ENCODE assay signal across 28 cellular contexts in genomic region chr4:47110670-47111069, GRCh38.
"Had no signal": no experiment of that assay in that cellular context is flagged by ENCODE, and none has a peak within 500 bp of the region (broad histone marks: within the 10 kb centered on the region; RNA-seq: fewer than 3 reads in every experiment).

No MANE protein-coding gene starts in this region.

- H3K9me3 ChIP-seq: stomach, suprapubic skin, testis, thoracic aorta, thyroid gland, tibial artery, tibial nerve, transverse colon, upper lobe of left lung, upper lobe of right lung, uterus, vagina had no signal

- H3K27me3 Mint-ChIP-seq: stimulated activated memory B cell treated with anti-CD40 and anti-IgM and Interleukin-4, amounts not matched to agents 10 μg/mL and 1 μg/mL and 100 μg/mL, for 72 hours; type B pancreatic cell had no signal

- H3K4me3 Mint-ChIP-seq: stimulated activated effector memory CD8-positive, alpha-beta T cell treated with anti-CD3 and anti-CD28 coated beads, Interleukin-12 subunit alpha, Interleukin-12 subunit beta, amount 100 ng/mL, for 72 hours; stimulated activated memory B cell treated with anti-CD40 and anti-IgM and Interleukin-4, amounts not matched to agents 10 μg/mL and 1 μg/mL and 100 μg/mL, for 72 hours; stimulated activated naive B cell treated with anti-CD40 and anti-IgM and Interleukin-4, amounts not matched to agents 10 μg/mL and 1 μg/mL and 100 μg/mL, for 72 hours; stimulated activated naive CD8-positive, alpha-beta T cell treated with anti-CD3 and anti-CD28 coated beads, Interleukin-15, amount 100 ng/mL, for 72 hours; stimulated activated naive CD8-positive, alpha-beta T cell treated with anti-CD3 and anti-CD28 coated beads, Interleukin-15, Interleukin-2, amounts not matched to agents 100 ng/mL and 50 ng/mL, for 24 hours; type B pancreatic cell had no signal

- H3K4me1 Mint-ChIP-seq: stimulated activated effector memory CD8-positive, alpha-beta T cell treated with anti-CD3 and anti-CD28 coated beads, Interleukin-12 subunit alpha, Interleukin-12 subunit beta, amount 100 ng/mL, for 72 hours; stimulated activated memory B cell treated with anti-CD40 and anti-IgM and Interleukin-4, amounts not matched to agents 10 μg/mL and 1 μg/mL and 100 μg/mL, for 72 hours; stimulated activated naive B cell treated with anti-CD40 and anti-IgM and Interleukin-4, amounts not matched to agents 10 μg/mL and 1 μg/mL and 100 μg/mL, for 72 hours; stimulated activated naive CD8-positive, alpha-beta T cell treated with anti-CD3 and anti-CD28 coated beads, Interleukin-15, amount 100 ng/mL, for 72 hours had no signal

- ATAC-seq: stimulated activated effector memory CD8-positive, alpha-beta T cell treated with anti-CD3 and anti-CD28 coated beads, Interleukin-12 subunit alpha, Interleukin-12 subunit beta, amount 100 ng/mL, for 72 hours; stimulated activated memory B cell treated with anti-CD40 and anti-IgM and Interleukin-4, amounts not matched to agents 10 μg/mL and 1 μg/mL and 100 μg/mL, for 72 hours; stimulated activated naive B cell treated with anti-CD40 and anti-IgM and Interleukin-4, amounts not matched to agents 10 μg/mL and 1 μg/mL and 100 μg/mL, for 72 hours; stimulated activated naive CD8-positive, alpha-beta T cell treated with anti-CD3 and anti-CD28 coated beads, Interleukin-15, amount 100 ng/mL, for 72 hours; stimulated activated naive CD8-positive, alpha-beta T cell treated with anti-CD3 and anti-CD28 coated beads, Interleukin-15, Interleukin-2, amounts not matched to agents 100 U/mL and 50 U/mL, for 24 hours; upper lobe of right lung had no signal

- H3K4me3 ChIP-seq: stomach, suprapubic skin, testis, thoracic aorta, thyroid gland, tibial artery, tibial nerve, transverse colon, upper lobe of left lung, upper lobe of right lung, uterus, vagina had no signal

- H3K4me1 ChIP-seq: stomach, suprapubic skin, testis, thyroid gland, tibial artery, tibial nerve, transverse colon, upper lobe of left lung, upper lobe of right lung, uterus, vagina had no signal

- H3K36me3 ChIP-seq: stomach, suprapubic skin, thoracic aorta, thyroid gland, tibial artery, tibial nerve, transverse colon, upper lobe of left lung, upper lobe of right lung, uterus, vagina had no signal

- H3K9me3 Mint-ChIP-seq: stimulated activated effector memory CD8-positive, alpha-beta T cell treated with anti-CD3 and anti-CD28 coated beads, Interleukin-12 subunit alpha, Interleukin-12 subunit beta, amount 100 ng/mL, for 72 hours; stimulated activated memory B cell treated with anti-CD40 and anti-IgM and Interleukin-4, amounts not matched to agents 10 μg/mL and 1 μg/mL and 100 μg/mL, for 72 hours; stimulated activated naive B cell treated with anti-CD40 and anti-IgM and Interleukin-4, amounts not matched to agents 10 μg/mL and 1 μg/mL and 100 μg/mL, for 72 hours; stimulated activated naive CD8-positive, alpha-beta T cell treated with anti-CD3 and anti-CD28 coated beads, Interleukin-15, amount 100 ng/mL, for 72 hours; stimulated activated naive CD8-positive, alpha-beta T cell treated with anti-CD3 and anti-CD28 coated beads, Interleukin-15, Interleukin-2, amounts not matched to agents 100 ng/mL and 50 ng/mL, for 24 hours; type B pancreatic cell had no signal

- H3K36me3 Mint-ChIP-seq: stimulated activated effector memory CD8-positive, alpha-beta T cell treated with anti-CD3 and anti-CD28 coated beads, Interleukin-12 subunit alpha, Interleukin-12 subunit beta, amount 100 ng/mL, for 72 hours; stimulated activated memory B cell treated with anti-CD40 and anti-IgM and Interleukin-4, amounts not matched to agents 10 μg/mL and 1 μg/mL and 100 μg/mL, for 72 hours; stimulated activated naive B cell treated with anti-CD40 and anti-IgM and Interleukin-4, amounts not matched to agents 10 μg/mL and 1 μg/mL and 100 μg/mL, for 72 hours; type B pancreatic cell had no signal

- H3K27ac ChIP-seq: stomach, suprapubic skin, testis, thoracic aorta, thyroid gland, tibial artery, tibial nerve, transverse colon, upper lobe of left lung, upper lobe of right lung, uterus, vagina had no signal

- DNase-seq: stimulated activated CD4-positive, alpha-beta T cell treated with anti-CD3 and anti-CD28 coated beads, Interleukin-2, amount 100 ng/mL, for 48 hours; stimulated activated CD4-positive, alpha-beta T cell treated with anti-CD3 and anti-CD28 coated beads, Interleukin-4, amount 100 ng/mL, for 24 hours; stimulated activated CD4-positive, alpha-beta T cell treated with anti-CD3 and anti-CD28 coated beads, Interleukin-4, amount 100 ng/mL, for 4 hours; stimulated activated CD8-positive, alpha-beta memory T cell treated with anti-CD3 and anti-CD28 coated beads, Interleukin-4, amount 100 ng/mL, for 48 hours; stimulated activated naive B cell treated with anti-CD40 and anti-IgM and Interleukin-4, amounts not matched to agents 10 μg/mL and 1 μg/mL and 100 μg/mL, for 72 hours; stimulated activated naive CD4-positive, alpha-beta T cell; stimulated activated naive CD4-positive, alpha-beta T cell treated with Interleukin-2 at 50 U/mL for 16 hours; stimulated activated naive CD8-positive, alpha-beta T cell treated with anti-CD3 and anti-CD28 coated beads, Interleukin-15, amount 100 ng/mL, for 72 hours; stimulated activated naive CD8-positive, alpha-beta T cell treated with anti-CD3 and anti-CD28 coated beads, Interleukin-15, Interleukin-2, amounts not matched to agents 100 U/mL and 50 U/mL, for 24 hours; stomach; substantia nigra; testis; thyroid gland; tibial artery; transverse colon; trophoblast cell; upper lobe of left lung; upper lobe of right lung; uterus had no signal

- H3K27ac Mint-ChIP-seq: stimulated activated effector memory CD8-positive, alpha-beta T cell treated with anti-CD3 and anti-CD28 coated beads, Interleukin-12 subunit alpha, Interleukin-12 subunit beta, amount 100 ng/mL, for 72 hours; stimulated activated memory B cell treated with anti-CD40 and anti-IgM and Interleukin-4, amounts not matched to agents 10 μg/mL and 1 μg/mL and 100 μg/mL, for 72 hours; stimulated activated naive B cell treated with anti-CD40 and anti-IgM and Interleukin-4, amounts not matched to agents 10 μg/mL and 1 μg/mL and 100 μg/mL, for 72 hours; stimulated activated naive CD8-positive, alpha-beta T cell treated with anti-CD3 and anti-CD28 coated beads, Interleukin-15, amount 100 ng/mL, for 72 hours; stimulated activated naive CD8-positive, alpha-beta T cell treated with anti-CD3 and anti-CD28 coated beads, Interleukin-15, Interleukin-2, amounts not matched to agents 100 ng/mL and 50 ng/mL, for 24 hours; type B pancreatic cell had no signal

- FAIRE-seq: urothelium cell line had no signal

- H3K27me3 ChIP-seq: stomach, suprapubic skin, testis, thyroid gland, tibial artery, tibial nerve, transverse colon, upper lobe of left lung, upper lobe of right lung, uterus, vagina had no signal
